ENCODE assay signal across 30 cellular contexts in genomic region chrX:101411984-101412383, GRCh38. TPM values are rescaled to one million over a fixed set of nuclear protein-coding genes. Genes with fewer than 3 reads are reported as not detected.
A peak's percentile ranks its signal among the peaks of the same experiment; 100 is the strongest.
DNase-seq lines count a peak whose midpoint lies in the region; ATAC-seq and TF ChIP-seq lines count a peak whose summit lies in the region.
"Had no signal": no experiment of that assay in that cellular context is flagged by ENCODE, and none has a peak within 500 bp of the region (broad histone marks: within the 10 kb centered on the region; RNA-seq: fewer than 3 reads in every experiment).

No MANE protein-coding gene starts in this region.

- H3K27me3 ChIP-seq in Karpas-422 (ENCODE audit: low read length) = no peaks in the 10 kb centered on the region
- H3K27me3 ChIP-seq: MG63, upper lobe of left lung had no signal

- H4K20me1 ChIP-seq in Karpas-422 (ENCODE audit: insufficient read depth, low read depth, low read length) = peaks cover 3% of the 10 kb centered on the region; the same call in 1 of the 2 replicates

- H3K4me1 ChIP-seq in Karpas-422 (ENCODE audit: low read length) = peaks cover 57% of the 10 kb centered on the region

- H3K79me2 ChIP-seq in Karpas-422 (ENCODE audit: low read length) = peaks cover 46% of the 10 kb centered on the region

- peak overlapping the region in 1 of 2 donors; percentile 25 for H3K4me3 Mint-ChIP-seq in activated T-cell treated with anti-CD3 and anti-CD28 coated beads, Interleukin-2, amount 50 U/mL, for 72 hours
- no peak overlapping the region for H3K4me3 Mint-ChIP-seq in activated T-cell treated with anti-CD3 and anti-CD28 coated beads, Interleukin-2, amount 50 U/mL, for 4 hours
- peak overlapping the region; percentile 54 for H3K4me3 Mint-ChIP-seq in activated T-helper 17 cell treated with anti-CD3 and anti-CD28 coated beads, Interleukin-2, amount 50 U/mL, for 72 hours
- peak overlapping the region; percentile 35 for H3K4me3 Mint-ChIP-seq in neural crest cell
- H3K4me3 Mint-ChIP-seq: H9, mesothelial cell of epicardium had no signal

- DNase-seq in activated T-cell treated with anti-CD3 and anti-CD28 coated beads, Interleukin-2, amount 50 U/mL, for 72 hours = no peak
- no peak for DNase-seq in activated T-cell treated with anti-CD3 and anti-CD28 coated beads, Interleukin-2, amount 50 U/mL, for 4 hours
- DNase-seq in Karpas-422 (peak; percentile 47), neural crest cell (ENCODE audit: low read depth, low spot score) (no peak), SW480 (ENCODE audit: low spot score) (no peak), T-helper 9 cell (no peak), NCI-H510A (lab: John Stamatoyannopoulos, UW) (no peak)
- DNase-seq: activated CD4-positive, alpha-beta T cell treated with anti-CD3 and anti-CD28 coated beads for 1 hour; activated CD8-positive, alpha-beta memory T cell treated with anti-CD3 and anti-CD28 coated beads for 24 hours; activated naive CD4-positive, alpha-beta T cell; amniotic stem cell; DMS79 treated with DMSO at 0.1 percent for 48 hours; effector CD8-positive, alpha-beta T cell; H9; left ventricle myocardium superior; MG63; naive thymus-derived CD4-positive, alpha-beta T cell; NCI-H1436; NCI-H2107; retina; SHP77; stimulated activated CD4-positive, alpha-beta T cell treated with anti-CD3 and anti-CD28 coated beads, Interleukin-2, amount 100 ng/mL, for 24 hours; SW 1271; upper lobe of left lung had no signal

- peaks cover 5 to 13% of the 10 kb centered on the region in 2 donors for H3K36me3 Mint-ChIP-seq in activated T-cell treated with anti-CD3 and anti-CD28 coated beads, Interleukin-2, amount 50 U/mL, for 72 hours (ENCODE audit: insufficient read depth in 2 of 2)
- H3K36me3 Mint-ChIP-seq in activated T-cell treated with anti-CD3 and anti-CD28 coated beads, Interleukin-2, amount 50 U/mL, for 4 hours (ENCODE audit: insufficient read depth) = peaks cover 13% of the 10 kb centered on the region
- peaks cover 41% of the 10 kb centered on the region for H3K36me3 Mint-ChIP-seq in activated T-helper 17 cell treated with anti-CD3 and anti-CD28 coated beads, Interleukin-2, amount 50 U/mL, for 72 hours (ENCODE audit: low read depth)
- H3K36me3 Mint-ChIP-seq in neural crest cell (ENCODE audit: low read depth) = peaks cover 11% of the 10 kb centered on the region

- H3K27ac ChIP-seq in Karpas-422 (ENCODE audit: low read length) = peak overlapping the region; percentile 24; the same call in 1 of the 2 replicates
- H3K27ac ChIP-seq: A549, epithelial cell of prostate, upper lobe of left lung had no signal

- H3K9me3 Mint-ChIP-seq in activated T-cell treated with anti-CD3 and anti-CD28 coated beads, Interleukin-2, amount 50 U/mL, for 72 hours = no peaks in the 10 kb centered on the region
- H3K9me3 Mint-ChIP-seq in activated T-cell treated with anti-CD3 and anti-CD28 coated beads, Interleukin-2, amount 50 U/mL, for 4 hours = no peaks in the 10 kb centered on the region
- H3K9me3 Mint-ChIP-seq in activated T-helper 17 cell treated with anti-CD3 and anti-CD28 coated beads, Interleukin-2, amount 50 U/mL, for 72 hours = no peaks in the 10 kb centered on the region
- peaks cover 3% of the 10 kb centered on the region for H3K9me3 Mint-ChIP-seq in neural crest cell

- no peak overlapping the region for H3K9ac ChIP-seq in Karpas-422 (ENCODE audit: low read length)

- H3K27me3 Mint-ChIP-seq in activated T-cell treated with anti-CD3 and anti-CD28 coated beads, Interleukin-2, amount 50 U/mL, for 72 hours (ENCODE audit: low read depth) = no peaks in the 10 kb centered on the region
- H3K27me3 Mint-ChIP-seq in activated T-cell treated with anti-CD3 and anti-CD28 coated beads, Interleukin-2, amount 50 U/mL, for 4 hours (ENCODE audit: low read depth) = no peaks in the 10 kb centered on the region
- no peaks in the 10 kb centered on the region for H3K27me3 Mint-ChIP-seq in activated T-helper 17 cell treated with anti-CD3 and anti-CD28 coated beads, Interleukin-2, amount 50 U/mL, for 72 hours
- peaks cover 2% of the 10 kb centered on the region for H3K27me3 Mint-ChIP-seq in neural crest cell (ENCODE audit: low read depth)

- ATAC-seq in activated T-cell treated with anti-CD3 and anti-CD28 coated beads, Interleukin-2, amount 50 U/mL, for 72 hours (replicated peaks in 1 of 2) = no peak
- no peak for ATAC-seq in activated T-cell treated with anti-CD3 and anti-CD28 coated beads, Interleukin-2, amount 50 U/mL, for 4 hours
- ATAC-seq in activated T-helper 17 cell treated with anti-CD3 and anti-CD28 coated beads, Interleukin-2, amount 50 U/mL, for 72 hours (replicated peaks) = no peak
- ATAC-seq: A549; left ventricle myocardium superior; naive thymus-derived CD4-positive, alpha-beta T cell had no signal

- H3K27ac Mint-ChIP-seq in activated T-cell treated with anti-CD3 and anti-CD28 coated beads, Interleukin-2, amount 50 U/mL, for 72 hours = peak overlapping the region; percentile 86
- H3K27ac Mint-ChIP-seq in activated T-helper 17 cell treated with anti-CD3 and anti-CD28 coated beads, Interleukin-2, amount 50 U/mL, for 72 hours = peak overlapping the region; percentile 82
- no peak overlapping the region for H3K27ac Mint-ChIP-seq in neural crest cell (ENCODE audit: unreplicated experiment)
- H3K27ac Mint-ChIP-seq: H9, mesothelial cell of epicardium had no signal

- H3K4me1 Mint-ChIP-seq in activated T-cell treated with anti-CD3 and anti-CD28 coated beads, Interleukin-2, amount 50 U/mL, for 72 hours (ENCODE audit: low read depth) = peaks cover 37% of the 10 kb centered on the region
- peaks cover 35% of the 10 kb centered on the region for H3K4me1 Mint-ChIP-seq in activated T-cell treated with anti-CD3 and anti-CD28 coated beads, Interleukin-2, amount 50 U/mL, for 4 hours (ENCODE audit: low read depth)
- peaks cover 27% of the 10 kb centered on the region for H3K4me1 Mint-ChIP-seq in activated T-helper 17 cell treated with anti-CD3 and anti-CD28 coated beads, Interleukin-2, amount 50 U/mL, for 72 hours
- peaks cover 29% of the 10 kb centered on the region for H3K4me1 Mint-ChIP-seq in neural crest cell

- peak overlapping the region; percentile 38 for H3K4me2 ChIP-seq in Karpas-422 (ENCODE audit: low read depth, low read length, poor library complexity, severe bottlenecking)
- H3K4me2 ChIP-seq: A549, smooth muscle cell had no signal

- no peak for TF ChIP-seq CTCF in neural crest cell (conservative IDR thresholded peaks at IDR 0.05)

- H3K36me3 ChIP-seq in Karpas-422 (ENCODE audit: insufficient read depth, low read length) = no peaks in the 10 kb centered on the region

- H3K9me3 ChIP-seq in Karpas-422 (ENCODE audit: low read length) = no peaks in the 10 kb centered on the region
- H3K9me3 ChIP-seq: A549, MG63, upper lobe of left lung had no signal

- no peak overlapping the region for H2AFZ ChIP-seq in Karpas-422 (ENCODE audit: low read length)

- no peaks in the 10 kb centered on the region for H3K9me2 ChIP-seq in Karpas-422 (replicated peaks; ENCODE audit: insufficient read depth, low read length)

- no peak overlapping the region for H3K4me3 ChIP-seq in Karpas-422 (ENCODE audit: low read length)
- H3K4me3 ChIP-seq: A549, MG63, smooth muscle cell, upper lobe of left lung had no signal

RNA-seq across cellular contexts. Expression of gene HNRNPH2, which starts 4.0 kb away (rescaled TPM):
- total RNA-seq in activated T-cell treated with anti-CD3 and anti-CD28 coated beads, Interleukin-2, amount 50 U/mL, for 72 hours = 10 to 100 TPM; 15.0 to 17.8 TPM
- total RNA-seq in activated T-cell treated with anti-CD3 and anti-CD28 coated beads, Interleukin-2, amount 50 U/mL, for 4 hours = 10 to 100 TPM; 25.3 to 28.7 (median 26.5) TPM
- 34.8 and 55.4 TPM in 2 replicates for total RNA-seq in Karpas-422 (2014; rRNA removed; shearing (Covaris generic); ENCODE audit: low replicate concordance)
- total RNA-seq in activated T-helper 17 cell treated with anti-CD3 and anti-CD28 coated beads, Interleukin-2, amount 50 U/mL, for 72 hours = 10 to 100 TPM; 25.1 to 39.1 TPM
- total RNA-seq in neural crest cell = 73.3 and 74.0 TPM in 2 replicates

RNA-seq across cellular contexts. Expression of gene GLA, which starts 4.3 kb away (rescaled TPM):
- 10 to 100 TPM; 43.7 to 48.1 TPM for total RNA-seq in activated T-cell treated with anti-CD3 and anti-CD28 coated beads, Interleukin-2, amount 50 U/mL, for 72 hours
- total RNA-seq in activated T-cell treated with anti-CD3 and anti-CD28 coated beads, Interleukin-2, amount 50 U/mL, for 4 hours = 10 to 100 TPM; 49.6 to 70.8 (median 62.4) TPM
- total RNA-seq in Karpas-422 (2014; rRNA removed; shearing (Covaris generic); ENCODE audit: low replicate concordance) = 25.8 and 30.1 TPM in 2 replicates
- 10 to 100 TPM; 64.9 to 67.2 TPM for total RNA-seq in activated T-helper 17 cell treated with anti-CD3 and anti-CD28 coated beads, Interleukin-2, amount 50 U/mL, for 72 hours
- total RNA-seq in neural crest cell = 48.0 and 50.7 TPM in 2 replicates

RNA-seq across cellular contexts. Expression of gene RPL36A, which starts 21.2 kb away (rescaled TPM):
- total RNA-seq in activated T-cell treated with anti-CD3 and anti-CD28 coated beads, Interleukin-2, amount 50 U/mL, for 72 hours = 100 to 1,000 TPM; 221 to 294 TPM
- total RNA-seq in activated T-cell treated with anti-CD3 and anti-CD28 coated beads, Interleukin-2, amount 50 U/mL, for 4 hours = 100 to 1,000 TPM; 451 to 525 (median 514) TPM
- total RNA-seq in Karpas-422 (2014; rRNA removed; shearing (Covaris generic); ENCODE audit: low replicate concordance) = 1,280 and 3,178 TPM in 2 replicates
- 100 to 1,000 TPM; 197 to 307 TPM for total RNA-seq in activated T-helper 17 cell treated with anti-CD3 and anti-CD28 coated beads, Interleukin-2, amount 50 U/mL, for 72 hours
- 316 and 347 TPM in 2 replicates for total RNA-seq in neural crest cell

RNA-seq across cellular contexts. Expression of gene BTK, which starts 26.0 kb away (rescaled TPM):
- total RNA-seq in activated T-cell treated with anti-CD3 and anti-CD28 coated beads, Interleukin-2, amount 50 U/mL, for 72 hours = 1 to 10 TPM; 1.7 to 1.9 TPM
- 1 to 10 TPM in 2 of 3 donors, under 1 TPM in 1; 0.61 to 3.4 (median 2.3) TPM for total RNA-seq in activated T-cell treated with anti-CD3 and anti-CD28 coated beads, Interleukin-2, amount 50 U/mL, for 4 hours
- 81.6 and 94.2 TPM in 2 replicates for total RNA-seq in Karpas-422 (2014; rRNA removed; shearing (Covaris generic); ENCODE audit: low replicate concordance)
- 1 to 10 TPM in 1 of 2 donors, under 1 TPM in 1; 0.48 to 1.7 TPM for total RNA-seq in activated T-helper 17 cell treated with anti-CD3 and anti-CD28 coated beads, Interleukin-2, amount 50 U/mL, for 72 hours
- total RNA-seq in neural crest cell = 0.64 TPM in 1 of 2 replicates, not detected in the other
- total RNA-seq: osteocyte, smooth muscle cell had no signal
